Comparison of ENCODE assay signal across 19 cellular contexts in genomic region chr3:12946661-12947316, GRCh38.
A peak's percentile ranks its signal among the peaks of the same experiment; 100 is the strongest.
DNase-seq lines count a peak whose midpoint lies in the region; ATAC-seq and TF ChIP-seq lines count a peak whose summit lies in the region.
"Had no signal": no experiment of that assay in that cellular context is flagged by ENCODE, and none has a peak within 500 bp of the region (broad histone marks: within the 10 kb centered on the region; RNA-seq: fewer than 3 reads in every experiment).

No MANE protein-coding gene starts in this region.

- no peaks in the 10 kb centered on the region for H3K9me3 Mint-ChIP-seq in activated CD4-positive, alpha-beta memory T cell treated with anti-CD3 and anti-CD28 coated beads for 36 hours
- no peaks in the 10 kb centered on the region for H3K9me3 Mint-ChIP-seq in activated CD4-positive, alpha-beta memory T cell treated with anti-CD3 and anti-CD28 coated beads, Interleukin-2, amount 10 ng/mL, durations not matched to agents 7 days and 5 days
- H3K9me3 Mint-ChIP-seq in stimulated activated memory B cell treated with anti-CD40 and anti-IgM and Interleukin-4, amounts not matched to agents 10 μg/mL and 1 μg/mL and 100 μg/mL, for 72 hours = no peaks in the 10 kb centered on the region
- H3K9me3 Mint-ChIP-seq: activated CD4-positive, alpha-beta T cell treated with anti-CD3 and anti-CD28 coated beads, Interleukin-2, amount 10 ng/mL, durations not matched to agents 7 days and 5 days; activated T-helper 2 cell treated with anti-CD3 and anti-CD28 coated beads, Interferon-gamma antibody, Interleukin-2, Interleukin-4, amounts not matched to agents 10 μg/mL and 5 μg/mL and 100 μg/mL, durations not matched to agents 14 hours and 24 hours and 36 hours had no signal

- H3K36me3 Mint-ChIP-seq in activated CD4-positive, alpha-beta memory T cell treated with anti-CD3 and anti-CD28 coated beads for 36 hours = no peaks in the 10 kb centered on the region
- H3K36me3 Mint-ChIP-seq in activated CD4-positive, alpha-beta memory T cell treated with anti-CD3 and anti-CD28 coated beads, Interleukin-2, amount 10 ng/mL, durations not matched to agents 7 days and 5 days (ENCODE audit: low read depth) = peaks cover 12% of the 10 kb centered on the region
- peaks cover 10% of the 10 kb centered on the region for H3K36me3 Mint-ChIP-seq in stimulated activated memory B cell treated with anti-CD40 and anti-IgM and Interleukin-4, amounts not matched to agents 10 μg/mL and 1 μg/mL and 100 μg/mL, for 72 hours

- CTCF ChIA-PET in activated CD4-positive, alpha-beta memory T cell treated with anti-CD3 and anti-CD28 coated beads for 36 hours (lab: Charles Lee) = interaction anchor here (0.6 to 1.5 kb wide), 3 partner anchors 20 to 367 kb away, joined by 3 to 5 read pairs (median 4); no protein-coding TSS in a partner anchor
- CTCF ChIA-PET in activated CD4-positive, alpha-beta memory T cell treated with anti-CD3 and anti-CD28 coated beads, Interleukin-2, amount 10 ng/mL, durations not matched to agents 7 days and 5 days (lab: Charles Lee) = no interaction called here

- no peak overlapping the region for H3K4me3 Mint-ChIP-seq in activated CD4-positive, alpha-beta memory T cell treated with anti-CD3 and anti-CD28 coated beads for 36 hours
- no peak overlapping the region for H3K4me3 Mint-ChIP-seq in activated CD4-positive, alpha-beta memory T cell treated with anti-CD3 and anti-CD28 coated beads, Interleukin-2, amount 10 ng/mL, durations not matched to agents 7 days and 5 days
- no peak overlapping the region for H3K4me3 Mint-ChIP-seq in stimulated activated memory B cell treated with anti-CD40 and anti-IgM and Interleukin-4, amounts not matched to agents 10 μg/mL and 1 μg/mL and 100 μg/mL, for 72 hours
- H3K4me3 Mint-ChIP-seq: activated CD4-positive, alpha-beta T cell treated with anti-CD3 and anti-CD28 coated beads, Interleukin-2, amount 10 ng/mL, durations not matched to agents 7 days and 5 days had no signal

- POLR2A ChIA-PET in activated CD4-positive, alpha-beta memory T cell treated with anti-CD3 and anti-CD28 coated beads for 36 hours (lab: Charles Lee) = interaction anchor here (1.7 kb wide), 1 partner anchor 17 kb away, joined by 6 read pairs; no protein-coding TSS in a partner anchor
- POLR2A ChIA-PET in activated CD4-positive, alpha-beta memory T cell treated with anti-CD3 and anti-CD28 coated beads, Interleukin-2, amount 10 ng/mL, durations not matched to agents 7 days and 5 days (lab: Charles Lee) = interaction anchor here (1.1 kb wide), 1 partner anchor 41 kb away, joined by 3 read pairs; no protein-coding TSS in a partner anchor

- intact Hi-C loops in activated CD4-positive, alpha-beta memory T cell treated with anti-CD3 and anti-CD28 coated beads for 36 hours (cut with micrococcal nuclease) = no loop called here

- no peaks in the 10 kb centered on the region for H3K27me3 Mint-ChIP-seq in activated CD4-positive, alpha-beta memory T cell treated with anti-CD3 and anti-CD28 coated beads for 36 hours
- H3K27me3 Mint-ChIP-seq in activated CD4-positive, alpha-beta memory T cell treated with anti-CD3 and anti-CD28 coated beads, Interleukin-2, amount 10 ng/mL, durations not matched to agents 7 days and 5 days = no peaks in the 10 kb centered on the region
- no peaks in the 10 kb centered on the region for H3K27me3 Mint-ChIP-seq in stimulated activated memory B cell treated with anti-CD40 and anti-IgM and Interleukin-4, amounts not matched to agents 10 μg/mL and 1 μg/mL and 100 μg/mL, for 72 hours
- H3K27me3 Mint-ChIP-seq: activated CD4-positive, alpha-beta T cell treated with anti-CD3 and anti-CD28 coated beads, Interleukin-2, amount 10 ng/mL, durations not matched to agents 7 days and 5 days had no signal

- ATAC-seq in foreskin keratinocyte (peak; percentile 75), GM21529 (IDR thresholded peaks at IDR 0.05; ENCODE audit: unreplicated experiment) (no peak)
- ATAC-seq in stimulated activated memory B cell treated with anti-CD40 and anti-IgM and Interleukin-4, amounts not matched to agents 10 μg/mL and 1 μg/mL and 100 μg/mL, for 72 hours = no peak
- ATAC-seq: left cardiac atrium had no signal

- no peaks in the 10 kb centered on the region for H3K27me3 ChIP-seq in foreskin keratinocyte
- H3K27me3 ChIP-seq: breast epithelium, heart left ventricle, sigmoid colon had no signal

- peaks cover 43% of the 10 kb centered on the region for H3K4me1 Mint-ChIP-seq in activated CD4-positive, alpha-beta memory T cell treated with anti-CD3 and anti-CD28 coated beads for 36 hours (ENCODE audit: low read depth)
- peaks cover 40% of the 10 kb centered on the region for H3K4me1 Mint-ChIP-seq in activated CD4-positive, alpha-beta memory T cell treated with anti-CD3 and anti-CD28 coated beads, Interleukin-2, amount 10 ng/mL, durations not matched to agents 7 days and 5 days
- peaks cover 63% of the 10 kb centered on the region for H3K4me1 Mint-ChIP-seq in stimulated activated memory B cell treated with anti-CD40 and anti-IgM and Interleukin-4, amounts not matched to agents 10 μg/mL and 1 μg/mL and 100 μg/mL, for 72 hours

- TF ChIP-seq CTCF in foreskin keratinocyte (conservative IDR thresholded peaks at IDR 0.05) = no peak

- peak overlapping the region; percentile 18 for H3K27ac Mint-ChIP-seq in activated CD4-positive, alpha-beta memory T cell treated with anti-CD3 and anti-CD28 coated beads for 36 hours
- no peak overlapping the region for H3K27ac Mint-ChIP-seq in activated CD4-positive, alpha-beta memory T cell treated with anti-CD3 and anti-CD28 coated beads, Interleukin-2, amount 10 ng/mL, durations not matched to agents 7 days and 5 days
- H3K27ac Mint-ChIP-seq in stimulated activated memory B cell treated with anti-CD40 and anti-IgM and Interleukin-4, amounts not matched to agents 10 μg/mL and 1 μg/mL and 100 μg/mL, for 72 hours = peak overlapping the region; percentile 86
- H3K27ac Mint-ChIP-seq: activated CD4-positive, alpha-beta T cell treated with anti-CD3 and anti-CD28 coated beads, Interleukin-2, amount 10 ng/mL, durations not matched to agents 7 days and 5 days; activated T-helper 2 cell treated with anti-CD3 and anti-CD28 coated beads, Interferon-gamma antibody, Interleukin-2, Interleukin-4, amounts not matched to agents 10 μg/mL and 5 μg/mL and 100 μg/mL, durations not matched to agents 14 hours and 24 hours and 36 hours had no signal

- H3K27ac ChIP-seq in angular gyrus (ENCODE audit: low read depth, low read length) (peak overlapping the region; percentile 97), foreskin keratinocyte (no peak overlapping the region)
- H3K27ac ChIP-seq: 22Rv1, breast epithelium, sigmoid colon had no signal

- no peak for DNase-seq in activated CD4-positive, alpha-beta memory T cell treated with anti-CD3 and anti-CD28 coated beads for 36 hours
- DNase-seq in activated CD4-positive, alpha-beta memory T cell treated with anti-CD3 and anti-CD28 coated beads, Interleukin-2, amount 10 ng/mL, durations not matched to agents 7 days and 5 days = no peak
- peak; percentile 80 to 91 for DNase-seq in foreskin keratinocyte
- no peak for DNase-seq in A172 (ENCODE audit: low spot score)
- no peak for DNase-seq in NCI-H2107 (lab: John Stamatoyannopoulos, UW)
- DNase-seq: activated CD4-positive, alpha-beta T cell treated with anti-CD3 and anti-CD28 coated beads, Interleukin-2, amount 10 ng/mL, durations not matched to agents 7 days and 5 days; GF-D8; heart left ventricle; left cardiac atrium; NCI-H1930; SHP77; sigmoid colon; stimulated activated naive CD4-positive, alpha-beta T cell treated with Interleukin-2 at 50 U/mL for 16 hours had no signal

- H3K4me1 ChIP-seq in foreskin keratinocyte = peaks cover 20% of the 10 kb centered on the region

Comparison
In these comparisons a context has a peak if more than half of its experiments do, and no peak if none do; other contexts are left out.
1. DNase-seq: peak in foreskin keratinocyte (2 of 2); none in activated CD4-positive, alpha-beta memory T cell treated with anti-CD3 and anti-CD28 coated beads for 36 hours (single experiment), activated CD4-positive, alpha-beta memory T cell treated with anti-CD3 and anti-CD28 coated beads, Interleukin-2, amount 10 ng/mL, durations not matched to agents 7 days and 5 days (single experiment), A172 (single experiment) and NCI-H2107 (single experiment).